In genomic region chr1:109096110-109096509, GRCh38 we compare ENCODE assay signal across 28 cellular contexts.
DNase-seq lines count a peak whose midpoint lies in the region; ATAC-seq and TF ChIP-seq lines count a peak whose summit lies in the region.
"Had no signal": no experiment of that assay in that cellular context is flagged by ENCODE, and none has a peak within 500 bp of the region (broad histone marks: within the 10 kb centered on the region; RNA-seq: fewer than 3 reads in every experiment).

No MANE protein-coding gene starts in this region.

- POLR2A ChIA-PET in HEK293 (lab: Yijun Ruan, JAX), result interaction anchor here (1.4 kb wide), 1 partner anchor 54 kb away, joined by 3 read pairs; the partner anchor contains the start of gene WDR47

- no peak for ATAC-seq in HG03095 (IDR thresholded peaks at IDR 0.05; ENCODE audit: unreplicated experiment)
- ATAC-seq: gastroesophageal sphincter; mucosa of descending colon; stimulated activated naive CD8-positive, alpha-beta T cell treated with anti-CD3 and anti-CD28 coated beads, Interleukin-15, Interleukin-2, amounts not matched to agents 100 U/mL and 50 U/mL, for 24 hours had no signal

- CTCF ChIA-PET in HEK293 (lab: Yijun Ruan, JAX), result interaction anchor here (1.4 kb wide), 1 partner anchor 16 kb away, joined by 6 read pairs; a partner anchor contains a TSS

- H3K4me2 ChIP-seq in OCI-LY1 (ENCODE audit: low read length), result no peak overlapping the region
- H3K4me2 ChIP-seq: KMS-11 had no signal

- H3K4me1 ChIP-seq in HEK293 (ENCODE audit: control insufficient read depth, insufficient read depth, low read length), result no peaks in the 10 kb centered on the region
- peaks cover 25% of the 10 kb centered on the region for H3K4me1 ChIP-seq in OCI-LY1 (ENCODE audit: insufficient read depth, low read length, severe bottlenecking)

- H3K9me3 ChIP-seq in HEK293 (ENCODE audit: control insufficient read depth, insufficient read depth, low read depth, low read length) (no peaks in the 10 kb centered on the region), OCI-LY1 (ENCODE audit: low read length) (no peaks in the 10 kb centered on the region)
- H3K9me3 ChIP-seq: adrenal gland; BLaER1 treated with 17β-estradiol and CSF1 and Interleukin-3, amounts not matched to agents 10 nM and 100 nM; gastroesophageal sphincter; mucosa of descending colon; ovary; SJSA1; tibial artery had no signal

- H3K27me3 ChIP-seq in OCI-LY1 (ENCODE audit: insufficient read depth, low read length), result no peaks in the 10 kb centered on the region
- H3K27me3 ChIP-seq: adrenal gland; BLaER1 treated with 17β-estradiol and CSF1 and Interleukin-3, amounts not matched to agents 10 nM and 100 nM; gastroesophageal sphincter; ovary; SJSA1; tibial artery had no signal

- H3K27ac ChIP-seq in HEK293 (ENCODE audit: extremely low read depth, low read depth, low read length), result no peak overlapping the region
- peak overlapping the region; percentile 6 for H3K27ac ChIP-seq in OCI-LY1 (ENCODE audit: low read depth, low read length, poor library complexity, severe bottlenecking)
- H3K27ac ChIP-seq in epithelial cell of prostate, result peak overlapping the region; percentile 54
- H3K27ac ChIP-seq in skin epidermis, result peak overlapping the region in 13 of 21 experiments; percentile 2 to 67 (median 33)
- H3K27ac ChIP-seq: adrenal gland; BLaER1 treated with 17β-estradiol and CSF1 and Interleukin-3, amounts not matched to agents 10 nM and 100 nM; KMS-11; ovary; tibial artery had no signal

- DNase-seq in epithelial cell of prostate (ENCODE audit: low read depth, low spot score), result no peak
- DNase-seq in LoVo (ENCODE audit: low spot score), result no peak
- DNase-seq in NCI-H1092 (lab: John Stamatoyannopoulos, UW), result no peak
- DNase-seq: activated B cell treated with CpG ODN at 0.5 μM for 24 hours; activated CD4-positive, alpha-beta T cell treated with anti-CD3 and anti-CD28 coated beads, Interleukin-2, amount 50 U/mL, for 1 hour; activated naive CD4-positive, alpha-beta T cell; adrenal gland; cerebellar nuclear complex; COR-L47; dermis blood vessel endothelial cell; DMS53; kidney glomerular epithelial cell; mucosa of descending colon; NCI-H146; nephron progenitor cell; ovary; stimulated activated CD4-positive, alpha-beta T cell treated with anti-CD3 and anti-CD28 coated beads, Interleukin-1b, Interleukin-23, amount 100 ng/mL, for 48 hours; stimulated activated naive CD8-positive, alpha-beta T cell treated with anti-CD3 and anti-CD28 coated beads, Interleukin-15, Interleukin-2, amounts not matched to agents 100 U/mL and 50 U/mL, for 24 hours; tibial artery had no signal

- no peak for TF ChIP-seq CTCF in HEK293 (tag by site-specific recombination; IDR thresholded peaks at IDR 0.05)
- TF ChIP-seq CTCF in OCI-LY1 (IDR thresholded peaks at IDR 0.05; ENCODE audit: low read length), result no peak

- peaks cover 31% of the 10 kb centered on the region for H3K79me2 ChIP-seq in OCI-LY1 (ENCODE audit: insufficient read depth, low read length)

- H3F3A ChIP-seq in OCI-LY1 (ENCODE audit: insufficient read depth, low read length), result no peaks in the 10 kb centered on the region; the same call in 1 of the 2 replicates

- H3K4me3 ChIP-seq in HEK293 (ENCODE audit: low read depth, low read length) (no peak overlapping the region), OCI-LY1 (ENCODE audit: low read depth, low read length, poor library complexity, severe bottlenecking) (no peak overlapping the region), skin epidermis (no peak overlapping the region)
- H3K4me3 ChIP-seq: adrenal gland; BLaER1 treated with 17β-estradiol and CSF1 and Interleukin-3, amounts not matched to agents 10 nM and 100 nM; gastroesophageal sphincter; lung; mucosa of descending colon; ovary; SJSA1; tibial artery had no signal

- H2AFZ ChIP-seq in OCI-LY1 (ENCODE audit: low read length), result no peak overlapping the region

- no peaks in the 10 kb centered on the region for H4K20me1 ChIP-seq in OCI-LY1 (ENCODE audit: insufficient read depth, low read length)

- no peak overlapping the region for H3K9ac ChIP-seq in OCI-LY1 (ENCODE audit: low read length)
- H3K9ac ChIP-seq: BLaER1 treated with 17β-estradiol and CSF1 and Interleukin-3, amounts not matched to agents 10 nM and 100 nM; KMS-11 had no signal

- H3K36me3 ChIP-seq in HEK293 (ENCODE audit: control insufficient read depth in 2 of 2, insufficient read depth in 1 of 2, low read length in 2 of 2), result peaks cover 3 to 28% of the 10 kb centered on the region in 2 experiments; a peak in 2 of 3 replicates
- H3K36me3 ChIP-seq in OCI-LY1 (ENCODE audit: insufficient read depth, low read length), result peaks cover 42% of the 10 kb centered on the region
- H3K36me3 ChIP-seq: ovary had no signal

- no peaks in the 10 kb centered on the region for H3K9me2 ChIP-seq in OCI-LY1 (ENCODE audit: low read depth, low read length)

TF ChIP-seq in HEK293, 187 proteins besides CTCF, POLR2A, EP300 and RAD21:
- TF ChIP-seq ZNF311 (tag by site-specific recombination; IDR thresholded peaks at IDR 0.05; ENCODE audit: borderline replicate concordance) (no peak), SCRT2 (tag by site-specific recombination; IDR thresholded peaks at IDR 0.05) (peak; percentile 77)
TF ChIP-seq in HEK293: peak in this region for 1.
